Comparison of ENCODE assay signal across 15 cellular contexts in genomic region chr19:36093146-36093662, GRCh38. TPM values are rescaled to one million over a fixed set of nuclear protein-coding genes. Genes with fewer than 3 reads are reported as not detected.
DNase-seq lines count a peak whose midpoint lies in the region; ATAC-seq and TF ChIP-seq lines count a peak whose summit lies in the region.
"Had no signal": no experiment of that assay in that cellular context is flagged by ENCODE, and none has a peak within 500 bp of the region (broad histone marks: within the 10 kb centered on the region; RNA-seq: fewer than 3 reads in every experiment).

No MANE protein-coding gene starts in this region.

- POLR2A ChIA-PET in RWPE1 (lab: Yijun Ruan, JAX; ENCODE audit: low non-redundant PET) = no interaction called here

- peak overlapping the region; percentile 5; the same call in 1 of the 2 replicates for H3K27ac ChIP-seq in RWPE1
- H3K27ac ChIP-seq in dorsolateral prefrontal cortex = peak overlapping the region; percentile 36 to 98 (median 87)
- H3K27ac ChIP-seq in mammary epithelial cell (ENCODE audit: insufficient read depth, low read depth, low read length) = no peak overlapping the region
- H3K27ac ChIP-seq: body of pancreas, foreskin keratinocyte, upper lobe of left lung had no signal

- dilution Hi-C loops in mammary epithelial cell (cut with HindIII; ENCODE audit: low sequenced_read_pairs) = no loop called here

- H3K4me3 ChIP-seq in dorsolateral prefrontal cortex (no peak overlapping the region), mucosa of descending colon (no peak overlapping the region), mammary epithelial cell (replicated peaks in 1 of 3; ENCODE audit: insufficient read depth in 1 of 3, low read depth in 2 of 3, low read length in 3 of 3) (no peak overlapping the region)
- H3K4me3 ChIP-seq: body of pancreas, upper lobe of left lung had no signal

- H3K4me1 ChIP-seq in mucosa of descending colon (ENCODE audit: low read depth) = no peaks in the 10 kb centered on the region
- no peaks in the 10 kb centered on the region for H3K4me1 ChIP-seq in mammary epithelial cell (ENCODE audit: insufficient read depth, low read length)
- H3K4me1 ChIP-seq: body of pancreas, foreskin keratinocyte, upper lobe of left lung had no signal

- H3K79me2 ChIP-seq in mammary epithelial cell (ENCODE audit: insufficient read depth, low read length) = no peaks in the 10 kb centered on the region

- TF ChIP-seq CTCF in RWPE1 (conservative IDR thresholded peaks at IDR 0.05; ENCODE audit: low read depth) (no peak), dorsolateral prefrontal cortex (IDR thresholded peaks at IDR 0.05 in 54 of 56, conservative IDR thresholded peaks at IDR 0.05 in 2 of 56; ENCODE audit: low read depth in 1 of 56, partially characterized antibody in 56 of 56) (no peak), mucosa of descending colon (IDR thresholded peaks at IDR 0.05) (no peak), mammary epithelial cell (conservative IDR thresholded peaks at IDR 0.05 in 1 of 2, IDR thresholded peaks at IDR 0.05 in 1 of 2; ENCODE audit: extremely low read depth in 1 of 2, insufficient read depth in 1 of 2, low read depth in 1 of 2, low read length in 2 of 2) (no peak)

- no peak overlapping the region for H2AFZ ChIP-seq in mammary epithelial cell (ENCODE audit: low read depth, low read length)

- DNase-seq in stimulated activated CD4-positive, alpha-beta T cell treated with anti-CD3 and anti-CD28 coated beads, Interleukin-15, amount 100 ng/mL, for 24 hours = peak; percentile 44
- no peak for DNase-seq in stimulated activated CD4-positive, alpha-beta T cell treated with anti-CD3 and anti-CD28 coated beads, Interleukin-12 subunit alpha, Interleukin-12 subunit beta, amount 100 ng/mL, for 4 hours
- no peak for DNase-seq in RWPE1 (ENCODE audit: low spot score)
- no peak for DNase-seq in dorsolateral prefrontal cortex
- no peak for DNase-seq in GOT3 (lab: John Stamatoyannopoulos, UW)
- no peak for DNase-seq in mucosa of descending colon
- no peak for DNase-seq in mammary epithelial cell
- DNase-seq: body of pancreas; DMS79; effector memory CD4-positive, alpha-beta T cell; foreskin keratinocyte; MV-4-11; upper lobe of left lung had no signal

- no peaks in the 10 kb centered on the region for H3K36me3 ChIP-seq in mucosa of descending colon (ENCODE audit: low read depth)
- H3K36me3 ChIP-seq in mammary epithelial cell (ENCODE audit: insufficient read depth, low read length) = peaks cover 4% of the 10 kb centered on the region

- WGBS in mammary epithelial cell (ENCODE audit: low coverage, missing lambda C conversion rate) = 43% methylated on average over 2 of the region's 5 CpGs

- no peak for ATAC-seq in mucosa of descending colon
- ATAC-seq: body of pancreas, foreskin keratinocyte had no signal

- H3K9me3 ChIP-seq in mucosa of descending colon (no peaks in the 10 kb centered on the region), mammary epithelial cell (replicated peaks; ENCODE audit: insufficient read depth, low read length) (no peaks in the 10 kb centered on the region)
- H3K9me3 ChIP-seq: body of pancreas, upper lobe of left lung had no signal

- in situ Hi-C loops in mammary epithelial cell (cut with MboI; ENCODE audit: low sequenced_read_pairs in 2 of 2) = no loop called here

- CTCF ChIA-PET in RWPE1 (lab: Yijun Ruan, JAX) (no interaction called here), mammary epithelial cell (lab: Charles Lee; ENCODE audit: low non-redundant PET) (no interaction called here)

- intact Hi-C loops in dorsolateral prefrontal cortex (cut with DNase I) = loop anchor here in 1 of 2 donors (1.0 kb wide), 1 partner anchor 12 kb away; no protein-coding TSS in a partner anchor
- intact Hi-C loops in mucosa of descending colon (cut with DNase I, micrococcal nuclease) = no loop called here
- intact Hi-C loops in mammary epithelial cell (cut with micrococcal nuclease) = no loop called here

- H3K4me2 ChIP-seq in mammary epithelial cell (ENCODE audit: insufficient read depth, low read depth, low read length) = no peak overlapping the region

- no peaks in the 10 kb centered on the region for H4K20me1 ChIP-seq in mammary epithelial cell (ENCODE audit: insufficient read depth, low read length)

- H3K27me3 ChIP-seq in dorsolateral prefrontal cortex = no peaks in the 10 kb centered on the region
- H3K27me3 ChIP-seq in mammary epithelial cell (ENCODE audit: insufficient read depth, low read length) = no peaks in the 10 kb centered on the region
- H3K27me3 ChIP-seq: body of pancreas, foreskin keratinocyte, upper lobe of left lung had no signal

- BruUV-seq in mammary epithelial cell (replicated peaks; lab: Mats Ljungman, UMichigan) = no TSS peak

- H3K9ac ChIP-seq in mammary epithelial cell (ENCODE audit: insufficient read depth, low read length) = no peak overlapping the region

RNA-seq across cellular contexts. Expression of gene OVOL3, which starts 17.7 kb away (rescaled TPM):
- not detected for total RNA-seq in dorsolateral prefrontal cortex
- total RNA-seq in mucosa of descending colon = not detected
- total RNA-seq in mammary epithelial cell = not detected
- not detected for polyA plus RNA-seq in mammary epithelial cell
- polyA minus RNA-seq in mammary epithelial cell = not detected
- total RNA-seq: body of pancreas, foreskin keratinocyte, omental fat pad, upper lobe of left lung had no signal
- polyA plus RNA-seq: BJ, foreskin keratinocyte had no signal

RNA-seq across cellular contexts. Expression of gene POLR2I, which starts 21.5 kb away (rescaled TPM):
- total RNA-seq in dorsolateral prefrontal cortex = 100 to 1,000 TPM in 77 of 120 experiments, 10 to 100 TPM in 43; 61.9 to 165 (median 106) TPM
- 10 to 100 TPM; 42.7 to 66.4 (median 47.4) TPM for total RNA-seq in mucosa of descending colon
- 10 to 100 TPM; 28.7 to 84.5 TPM for total RNA-seq in mammary epithelial cell
- 57.9 TPM for polyA plus RNA-seq in mammary epithelial cell
- 46.7 TPM for polyA minus RNA-seq in mammary epithelial cell

RNA-seq across cellular contexts. Expression of gene TBCB, which starts 22.1 kb away (rescaled TPM):
- total RNA-seq in dorsolateral prefrontal cortex (100 to 1,000 TPM; 145 to 409 (median 268) TPM), mucosa of descending colon (100 to 1,000 TPM in 1 of 3 donors, 10 to 100 TPM in 2; 81.9 to 106 (median 90.8) TPM), mammary epithelial cell (100 to 1,000 TPM; 139 to 149 TPM)
- 177 TPM for polyA plus RNA-seq in mammary epithelial cell
- polyA minus RNA-seq in mammary epithelial cell = 155 TPM

RNA-seq across cellular contexts. Expression of gene WDR62, which starts 38.5 kb away (rescaled TPM):
- total RNA-seq in dorsolateral prefrontal cortex = 1 to 10 TPM in 94 of 120 experiments, under 1 TPM in 26; 0.64 to 2.8 (median 1.3) TPM
- 1 to 10 TPM; 1.6 to 4.1 (median 1.9) TPM for total RNA-seq in mucosa of descending colon
- 10 to 100 TPM in 1 of 2 donors, under 1 TPM in 1; 0.83 to 11.4 TPM for total RNA-seq in mammary epithelial cell
- polyA plus RNA-seq in mammary epithelial cell = 9.3 TPM
- 13.7 TPM for polyA minus RNA-seq in mammary epithelial cell

RNA-seq across cellular contexts. Expression of gene THAP8, which starts 39.1 kb away (rescaled TPM):
- total RNA-seq in dorsolateral prefrontal cortex (10 to 100 TPM in 13 of 120 experiments, 1 to 10 TPM in 107; 4.2 to 11.7 (median 7.3) TPM), mucosa of descending colon (10 to 100 TPM in 1 of 3 donors, 1 to 10 TPM in 2; 3.7 to 10.1 (median 4.4) TPM), mammary epithelial cell (1 to 10 TPM; 2.3 to 2.6 TPM)
- polyA plus RNA-seq in mammary epithelial cell = 3.1 TPM
- 0.57 TPM for polyA minus RNA-seq in mammary epithelial cell
